In genomic region chrX:21373001-21373400, GRCh38 we compare ENCODE assay signal across 10 cellular contexts. TPM values are rescaled to one million over a fixed set of nuclear protein-coding genes. Genes with fewer than 3 reads are reported as not detected.
DNase-seq lines count a peak whose midpoint lies in the region; ATAC-seq and TF ChIP-seq lines count a peak whose summit lies in the region.
"Had no signal": no experiment of that assay in that cellular context is flagged by ENCODE, and none has a peak within 500 bp of the region (broad histone marks: within the 10 kb centered on the region; RNA-seq: fewer than 3 reads in every experiment).

No MANE protein-coding gene starts in this region.

- in situ Hi-C loops in GM23248 (cut with MboI), result loop anchor here (25.0 kb wide), 1 partner anchor 836 kb away; no protein-coding TSS in a partner anchor

- peaks cover 20% of the 10 kb centered on the region for H3K4me1 Mint-ChIP-seq in activated T-cell treated with anti-CD3 and anti-CD28 coated beads, Interleukin-2, amount 50 U/mL, for 4 hours (ENCODE audit: low read depth)
- H3K4me1 Mint-ChIP-seq in glutamatergic neuron (ENCODE audit: low read depth, unreplicated experiment), result no peaks in the 10 kb centered on the region
- H3K4me1 Mint-ChIP-seq in stimulated activated naive B cell treated with anti-CD40 and anti-IgM and Interleukin-4, amounts not matched to agents 10 μg/mL and 1 μg/mL and 100 μg/mL, for 72 hours, result peaks cover 5 to 13% of the 10 kb centered on the region in 2 donors

- H4K20me1 ChIP-seq in OCI-LY7 (ENCODE audit: insufficient read depth, low read length), result no peaks in the 10 kb centered on the region
- H4K20me1 ChIP-seq in GM23248 (ENCODE audit: insufficient read depth), result no peaks in the 10 kb centered on the region

- H3K36me3 ChIP-seq in OCI-LY7 (ENCODE audit: insufficient read depth, low read length) (no peaks in the 10 kb centered on the region), GM23248 (ENCODE audit: low read depth) (no peaks in the 10 kb centered on the region)
- H3K36me3 ChIP-seq: SJSA1 had no signal

- no peaks in the 10 kb centered on the region for H3K79me2 ChIP-seq in OCI-LY7 (ENCODE audit: insufficient read depth, low read depth, low read length)
- H3K79me2 ChIP-seq in GM23248 (ENCODE audit: insufficient read depth), result no peaks in the 10 kb centered on the region

- H3F3A ChIP-seq in GM23248 (ENCODE audit: insufficient read depth), result no peaks in the 10 kb centered on the region

- CTCF ChIA-PET in OCI-LY7 (lab: Charles Lee; ENCODE audit: unreplicated experiment), result no interaction called here

- intact Hi-C loops in OCI-LY7 (cut with micrococcal nuclease; ENCODE audit: unreplicated experiment), result no loop called here

- H3K4me2 ChIP-seq in OCI-LY7 (ENCODE audit: low read length) (peak overlapping the region; percentile 3; the same call in 1 of the 2 replicates), GM23248 (ENCODE audit: unreplicated experiment) (no peak overlapping the region)

- no peaks in the 10 kb centered on the region for H3K27me3 Mint-ChIP-seq in activated T-cell treated with anti-CD3 and anti-CD28 coated beads, Interleukin-2, amount 50 U/mL, for 4 hours (ENCODE audit: low read depth)
- H3K27me3 Mint-ChIP-seq in glutamatergic neuron (ENCODE audit: unreplicated experiment), result peaks cover 4% of the 10 kb centered on the region
- H3K27me3 Mint-ChIP-seq in stimulated activated naive B cell treated with anti-CD40 and anti-IgM and Interleukin-4, amounts not matched to agents 10 μg/mL and 1 μg/mL and 100 μg/mL, for 72 hours, result no peaks in the 10 kb centered on the region

- H3K27ac ChIP-seq in OCI-LY7 (ENCODE audit: low read depth, low read length, poor library complexity, severe bottlenecking) (no peak overlapping the region), GM23248 (no peak overlapping the region)
- H3K27ac ChIP-seq: SJSA1 had no signal

- H3K9me3 Mint-ChIP-seq in activated T-cell treated with anti-CD3 and anti-CD28 coated beads, Interleukin-2, amount 50 U/mL, for 4 hours, result no peaks in the 10 kb centered on the region
- peaks cover 4% of the 10 kb centered on the region for H3K9me3 Mint-ChIP-seq in glutamatergic neuron (ENCODE audit: unreplicated experiment)
- no peaks in the 10 kb centered on the region for H3K9me3 Mint-ChIP-seq in stimulated activated naive B cell treated with anti-CD40 and anti-IgM and Interleukin-4, amounts not matched to agents 10 μg/mL and 1 μg/mL and 100 μg/mL, for 72 hours

- ATAC-seq in activated T-cell treated with anti-CD3 and anti-CD28 coated beads, Interleukin-2, amount 50 U/mL, for 4 hours, result no peak
- ATAC-seq in stimulated activated naive B cell treated with anti-CD40 and anti-IgM and Interleukin-4, amounts not matched to agents 10 μg/mL and 1 μg/mL and 100 μg/mL, for 72 hours (replicated peaks), result no peak
- no peak for ATAC-seq in GM19351 (IDR thresholded peaks at IDR 0.05; ENCODE audit: unreplicated experiment)

- H2AFZ ChIP-seq in OCI-LY7 (ENCODE audit: low read length) (no peak overlapping the region), GM23248 (no peak overlapping the region)

- no peak overlapping the region for H3K9ac ChIP-seq in GM23248

- BruUV-seq in OCI-LY7 (replicated peaks; lab: Mats Ljungman, UMichigan), result no TSS peak

- DNase-seq in activated T-cell treated with anti-CD3 and anti-CD28 coated beads, Interleukin-2, amount 50 U/mL, for 4 hours, result no peak
- DNase-seq in activated T-cell treated with anti-CD3 and anti-CD28 coated beads for 4 hours, result no peak
- no peak for DNase-seq in OCI-LY7 (ENCODE audit: low spot score)
- DNase-seq in glutamatergic neuron, result no peak
- no peak for DNase-seq in stimulated activated naive B cell treated with anti-CD40 and anti-IgM and Interleukin-4, amounts not matched to agents 10 μg/mL and 1 μg/mL and 100 μg/mL, for 72 hours
- no peak for DNase-seq in GM23248
- DNase-seq in germinal center (ENCODE audit: low spot score), result no peak

- no peak overlapping the region for H3K27ac Mint-ChIP-seq in glutamatergic neuron (ENCODE audit: unreplicated experiment)
- no peak overlapping the region for H3K27ac Mint-ChIP-seq in stimulated activated naive B cell treated with anti-CD40 and anti-IgM and Interleukin-4, amounts not matched to agents 10 μg/mL and 1 μg/mL and 100 μg/mL, for 72 hours

- no peaks in the 10 kb centered on the region for H3K9me3 ChIP-seq in OCI-LY7 (ENCODE audit: low read length)
- H3K9me3 ChIP-seq in GM23248 (ENCODE audit: low read depth), result no peaks in the 10 kb centered on the region
- H3K9me3 ChIP-seq: SJSA1 had no signal

- no peaks in the 10 kb centered on the region for H3K4me1 ChIP-seq in OCI-LY7 (ENCODE audit: insufficient read depth, low read length, poor library complexity, severe bottlenecking)
- no peaks in the 10 kb centered on the region for H3K4me1 ChIP-seq in GM23248 (ENCODE audit: insufficient read depth)

- no peaks in the 10 kb centered on the region; the same call in 1 of the 2 replicates for H3K27me3 ChIP-seq in GM23248 (replicated peaks; ENCODE audit: insufficient read depth)

- 27 to 29% methylated on average over 7 of the region's 7 CpGs for WGBS in GM23248 (ENCODE audit: low coverage in 1 of 2, low lambda C conversion rate in 2 of 2, missing lambda C conversion rate in 2 of 2), 2 experiments

- TF ChIP-seq CTCF in OCI-LY7 (conservative IDR thresholded peaks at IDR 0.05; ENCODE audit: low read length) (no peak), glutamatergic neuron (IDR thresholded peaks at IDR 0.05; ENCODE audit: partially characterized antibody, unreplicated experiment) (no peak)

- peak overlapping the region; percentile 66 for H3K4me3 Mint-ChIP-seq in activated T-cell treated with anti-CD3 and anti-CD28 coated beads, Interleukin-2, amount 50 U/mL, for 4 hours
- peak overlapping the region; percentile 57 for H3K4me3 Mint-ChIP-seq in glutamatergic neuron (ENCODE audit: unreplicated experiment)
- peak overlapping the region; percentile 14 to 47 for H3K4me3 Mint-ChIP-seq in stimulated activated naive B cell treated with anti-CD40 and anti-IgM and Interleukin-4, amounts not matched to agents 10 μg/mL and 1 μg/mL and 100 μg/mL, for 72 hours

- POLR2A ChIA-PET in OCI-LY7 (lab: Charles Lee), result no interaction called here

- no peaks in the 10 kb centered on the region for H3K9me2 ChIP-seq in OCI-LY7 (ENCODE audit: insufficient read depth, low read length)
- no peaks in the 10 kb centered on the region for H3K9me2 ChIP-seq in GM23248 (ENCODE audit: insufficient read depth)

- H3K4me3 ChIP-seq in OCI-LY7 (ENCODE audit: low read depth, low read length, poor library complexity, severe bottlenecking) (no peak overlapping the region), GM23248 (no peak overlapping the region)
- H3K4me3 ChIP-seq: SJSA1 had no signal

- no peaks in the 10 kb centered on the region for H3K36me3 Mint-ChIP-seq in activated T-cell treated with anti-CD3 and anti-CD28 coated beads, Interleukin-2, amount 50 U/mL, for 4 hours (ENCODE audit: insufficient read depth)
- no peaks in the 10 kb centered on the region for H3K36me3 Mint-ChIP-seq in glutamatergic neuron (ENCODE audit: unreplicated experiment)
- peaks cover 0 to 3% of the 10 kb centered on the region in 2 donors for H3K36me3 Mint-ChIP-seq in stimulated activated naive B cell treated with anti-CD40 and anti-IgM and Interleukin-4, amounts not matched to agents 10 μg/mL and 1 μg/mL and 100 μg/mL, for 72 hours

RNA-seq across cellular contexts. Expression of gene CNKSR2, which starts 1.2 kb away (rescaled TPM):
- total RNA-seq in activated T-cell treated with anti-CD3 and anti-CD28 coated beads, Interleukin-2, amount 50 U/mL, for 4 hours, result 10 to 100 TPM in 1 of 3 donors, 1 to 10 TPM in 2; 6.4 to 11.4 (median 9.0) TPM
- total RNA-seq in OCI-LY7 (2014; rRNA removed; shearing (Covaris generic)), result not detected in 2 replicates
- total RNA-seq in OCI-LY7 (2022) (not detected in 2 replicates), glutamatergic neuron (ENCODE audit: unreplicated experiment) (18.5 TPM)
- total RNA-seq in GM23248 (2014; rRNA removed; shearing (Covaris generic)), result 0.51 and 0.76 TPM in 2 replicates
- 0.14 and 0.43 TPM in 2 replicates for polyA plus RNA-seq in GM23248 (2016; fragmentation: Nextera tagmentation; extraction: Ambion mirVana)
- total RNA-seq: HT-29 had no signal
